ENCODE assay signal across 8 cellular contexts in genomic region chr13:24683833-24684599, GRCh38. TPM values are rescaled to one million over a fixed set of nuclear protein-coding genes. Genes with fewer than 3 reads are reported as not detected.
DNase-seq lines count a peak whose midpoint lies in the region; ATAC-seq and TF ChIP-seq lines count a peak whose summit lies in the region.

No MANE protein-coding gene starts in this region.

- no peaks in the 10 kb centered on the region for H3K36me3 ChIP-seq in CD8-positive, alpha-beta T cell (ENCODE audit: insufficient read depth, low read length)
- H3K36me3 ChIP-seq in WERI-Rb-1 (no peaks in the 10 kb centered on the region), kidney epithelial cell (ENCODE audit: control insufficient read depth, insufficient read depth, low read length) (no peaks in the 10 kb centered on the region)

- POLR2A ChIA-PET in CD8-positive, alpha-beta T cell (lab: Charles Lee), result no interaction called here

- H3K9me3 Mint-ChIP-seq in CD8-positive, alpha-beta T cell, result no peaks in the 10 kb centered on the region

- H3K27me3 Mint-ChIP-seq in CD8-positive, alpha-beta T cell (ENCODE audit: low read depth), result peaks cover 30% of the 10 kb centered on the region

- H3K27me3 ChIP-seq in CD8-positive, alpha-beta T cell (ENCODE audit: insufficient read depth, low read length), result peaks cover 10% of the 10 kb centered on the region
- H3K27me3 ChIP-seq in WERI-Rb-1 (ENCODE audit: insufficient read depth, low read depth, severe bottlenecking) (no peaks in the 10 kb centered on the region), kidney epithelial cell (ENCODE audit: control insufficient read depth, insufficient read depth, low read length) (peaks cover 25% of the 10 kb centered on the region)

- peaks cover 31% of the 10 kb centered on the region for H3K4me1 Mint-ChIP-seq in CD8-positive, alpha-beta T cell (ENCODE audit: low read depth)

- H3K4me3 Mint-ChIP-seq in CD8-positive, alpha-beta T cell, result peak overlapping the region; percentile 51

- ATAC-seq in CD8-positive, alpha-beta T cell, result peak; percentile 85
- peak; percentile 55 for ATAC-seq in GM19463 (IDR thresholded peaks at IDR 0.05; ENCODE audit: unreplicated experiment)
- ATAC-seq in HG02571 (IDR thresholded peaks at IDR 0.05; ENCODE audit: unreplicated experiment), result no peak

- H3K36me3 Mint-ChIP-seq in CD8-positive, alpha-beta T cell, result no peaks in the 10 kb centered on the region

- intact Hi-C loops in CD8-positive, alpha-beta T cell (cut with DNase I, micrococcal nuclease), result loop anchor here (1.0 to 5.0 kb wide), 3 partner anchors 43 to 283 kb away; no protein-coding TSS in a partner anchor

- in situ Hi-C loops in T47D (cut with HindIII; ENCODE audit: low pct_unique_long_range_greater_than_20kb, low sequenced_read_pairs), result no loop called here

- peak overlapping the region; percentile 0 for H3K27ac Mint-ChIP-seq in CD8-positive, alpha-beta T cell

- H3K4me1 ChIP-seq in CD8-positive, alpha-beta T cell (ENCODE audit: insufficient read depth, low read length), result peaks cover 27% of the 10 kb centered on the region

- no peaks in the 10 kb centered on the region for H3K9me3 ChIP-seq in CD8-positive, alpha-beta T cell (ENCODE audit: low read length)
- no peaks in the 10 kb centered on the region for H3K9me3 ChIP-seq in WERI-Rb-1 (ENCODE audit: severe bottlenecking)

- peak in 6 of 7 experiments; percentile 52 to 73 (median 59) for DNase-seq in CD8-positive, alpha-beta T cell
- peak; percentile 23 for DNase-seq in M059J (ENCODE audit: low read depth)
- peak; percentile 95 for DNase-seq in WERI-Rb-1
- peak; percentile 27 to 45 for DNase-seq in T47D (ENCODE audit: low read depth in 1 of 2, low spot score in 1 of 2)
- no peak for DNase-seq in kidney epithelial cell (ENCODE audit: low read depth)
- peak; percentile 68 for DNase-seq in stimulated activated CD4-positive, alpha-beta T cell treated with anti-CD3 and anti-CD28 coated beads, Interleukin-4, amount 100 ng/mL, for 48 hours (ENCODE audit: low read depth in 2 of 2)

- CTCF ChIA-PET in CD8-positive, alpha-beta T cell (lab: Charles Lee), result interaction anchor here (0.9 to 3.5 kb wide), 11 partner anchors 9 to 79 kb away, joined by 3 to 19 read pairs (median 7); no protein-coding TSS in a partner anchor

- H3K4me3 ChIP-seq in CD8-positive, alpha-beta T cell (ENCODE audit: low read depth, low read length), result no peak overlapping the region
- H3K4me3 ChIP-seq in WERI-Rb-1 (ENCODE audit: low read depth, low read length) (no peak overlapping the region), kidney epithelial cell (ENCODE audit: low read depth, low read length) (no peak overlapping the region)

- TF ChIP-seq CTCF in CD8-positive, alpha-beta T cell (IDR thresholded peaks at IDR 0.05), result peak; percentile 69
- TF ChIP-seq CTCF in WERI-Rb-1 (IDR thresholded peaks at IDR 0.05; ENCODE audit: low read depth, low read length) (peak; percentile 98), kidney epithelial cell (IDR thresholded peaks at IDR 0.05; ENCODE audit: insufficient read depth, low read length, poor library complexity, severe bottlenecking) (peak; percentile 85)

- no peak overlapping the region for H3K27ac ChIP-seq in CD8-positive, alpha-beta T cell (ENCODE audit: low read depth, low read length)
- peak overlapping the region; percentile 66 for H3K27ac ChIP-seq in WERI-Rb-1

RNA-seq across cellular contexts. Expression of gene ATP12A, which starts 3.8 kb away (rescaled TPM):
- not detected for total RNA-seq in CD8-positive, alpha-beta T cell
- not detected in 2 replicates for total RNA-seq in M059J (2014; rRNA removed; shearing (Covaris generic))
- total RNA-seq in kidney epithelial cell, result 0.04 and 0.07 TPM in 2 replicates
